Comparison of ENCODE assay signal across 10 cellular contexts in genomic region chr2:203802277-203803045, GRCh38.
A peak's percentile ranks its signal among the peaks of the same experiment; 100 is the strongest.
DNase-seq lines count a peak whose midpoint lies in the region; ATAC-seq and TF ChIP-seq lines count a peak whose summit lies in the region.
"Had no signal": no experiment of that assay in that cellular context is flagged by ENCODE, and none has a peak within 500 bp of the region (broad histone marks: within the 10 kb centered on the region; RNA-seq: fewer than 3 reads in every experiment).

No MANE protein-coding gene starts in this region.

- H3K4me1 Mint-ChIP-seq in activated T-cell treated with anti-CD3 and anti-CD28 coated beads, Interleukin-2, amount 50 U/mL, for 72 hours (ENCODE audit: low read depth) = peaks cover 92% of the 10 kb centered on the region
- H3K4me1 Mint-ChIP-seq: B cell had no signal

- H3K9me3 Mint-ChIP-seq in activated T-cell treated with anti-CD3 and anti-CD28 coated beads, Interleukin-2, amount 50 U/mL, for 72 hours = peaks cover 11 to 16% of the 10 kb centered on the region in 2 donors

- no peak overlapping the region for H3K4me2 ChIP-seq in mammary epithelial cell (ENCODE audit: insufficient read depth, low read depth, low read length)

- CTCF ChIA-PET in mammary epithelial cell (lab: Charles Lee; ENCODE audit: low non-redundant PET) = no interaction called here

- H3K27ac Mint-ChIP-seq in activated T-cell treated with anti-CD3 and anti-CD28 coated beads, Interleukin-2, amount 50 U/mL, for 72 hours = peak overlapping the region; percentile 51
- H3K27ac Mint-ChIP-seq: B cell had no signal

- H3K27me3 Mint-ChIP-seq in activated T-cell treated with anti-CD3 and anti-CD28 coated beads, Interleukin-2, amount 50 U/mL, for 72 hours (ENCODE audit: low read depth) = no peaks in the 10 kb centered on the region

- peak overlapping the region; percentile 2 for H2AFZ ChIP-seq in mammary epithelial cell (ENCODE audit: low read depth, low read length)

- DNase-seq in mammary epithelial cell (peak; percentile 34), breast epithelium (ENCODE audit: low spot score in 2 of 2) (no peak), kidney epithelial cell (ENCODE audit: low read depth) (peak; percentile 25), ureter (ENCODE audit: low spot score) (no peak), NCI-H510A treated with DMSO at 0.1 percent for 48 hours (lab: John Stamatoyannopoulos, UW) (no peak), activated gamma-delta T cell (lab: John Stamatoyannopoulos, UW) (no peak)
- peak; percentile 63 to 77 for DNase-seq in activated T-cell treated with anti-CD3 and anti-CD28 coated beads, Interleukin-2, amount 50 U/mL, for 72 hours
- DNase-seq: NCI-H526 treated with DMSO at 0.1 percent for 48 hours had no signal

- dilution Hi-C loops in mammary epithelial cell (cut with HindIII; ENCODE audit: low sequenced_read_pairs) = loop anchor here (10.0 kb wide), 1 partner anchor 128 kb away; no protein-coding TSS in a partner anchor

- in situ Hi-C loops in mammary epithelial cell (cut with MboI; ENCODE audit: low sequenced_read_pairs in 2 of 2) = loop anchor here (25.0 kb wide), 2 partner anchors 315 to 565 kb away; partner anchors contain the start of gene CYP20A1 (in 1 of the 2)

- ATAC-seq in activated T-cell treated with anti-CD3 and anti-CD28 coated beads, Interleukin-2, amount 50 U/mL, for 72 hours (replicated peaks in 1 of 2) = peak; percentile 89 to 91
- ATAC-seq in HG03354 (IDR thresholded peaks at IDR 0.05; ENCODE audit: poor library complexity, severe bottlenecking, unreplicated experiment) = no peak

- H3K4me1 ChIP-seq in mammary epithelial cell (ENCODE audit: insufficient read depth, low read length) (peaks cover 38% of the 10 kb centered on the region), breast epithelium (no peaks in the 10 kb centered on the region)

- no peak for TF ChIP-seq POLR2A in breast epithelium (IDR thresholded peaks at IDR 0.05)

- WGBS in mammary epithelial cell (ENCODE audit: low coverage, missing lambda C conversion rate) = 95% methylated on average over 7 of the region's 7 CpGs

- intact Hi-C loops in mammary epithelial cell (cut with micrococcal nuclease) (no loop called here), breast epithelium (cut with DNase I; ENCODE audit: low total_unique reads) (no loop called here)

- H3K9ac ChIP-seq in mammary epithelial cell (ENCODE audit: insufficient read depth, low read length) = no peak overlapping the region

- H3K9me3 ChIP-seq in mammary epithelial cell (replicated peaks; ENCODE audit: insufficient read depth, low read length) (no peaks in the 10 kb centered on the region), breast epithelium (peaks cover 0 to 5% of the 10 kb centered on the region in 2 donors)

- no peaks in the 10 kb centered on the region for H3K36me3 ChIP-seq in mammary epithelial cell (ENCODE audit: insufficient read depth, low read length)
- no peaks in the 10 kb centered on the region for H3K36me3 ChIP-seq in breast epithelium
- H3K36me3 ChIP-seq in kidney epithelial cell (ENCODE audit: control insufficient read depth, insufficient read depth, low read length) = no peaks in the 10 kb centered on the region

- no peaks in the 10 kb centered on the region for H4K20me1 ChIP-seq in mammary epithelial cell (ENCODE audit: insufficient read depth, low read length)

- no peaks in the 10 kb centered on the region for H3K79me2 ChIP-seq in mammary epithelial cell (ENCODE audit: insufficient read depth, low read length)

- H3K36me3 Mint-ChIP-seq in activated T-cell treated with anti-CD3 and anti-CD28 coated beads, Interleukin-2, amount 50 U/mL, for 72 hours (ENCODE audit: insufficient read depth in 2 of 2) = peaks cover 19 to 25% of the 10 kb centered on the region in 2 donors

- H3K4me3 ChIP-seq in mammary epithelial cell (replicated peaks in 1 of 3; ENCODE audit: insufficient read depth in 1 of 3, low read depth in 2 of 3, low read length in 3 of 3) = no peak overlapping the region
- no peak overlapping the region for H3K4me3 ChIP-seq in breast epithelium
- no peak overlapping the region for H3K4me3 ChIP-seq in kidney epithelial cell (ENCODE audit: low read depth, low read length)

- BruUV-seq in mammary epithelial cell (replicated peaks; lab: Mats Ljungman, UMichigan) = no TSS peak

- H3K4me3 Mint-ChIP-seq in activated T-cell treated with anti-CD3 and anti-CD28 coated beads, Interleukin-2, amount 50 U/mL, for 72 hours = peak overlapping the region; percentile 49 to 66
- H3K4me3 Mint-ChIP-seq: B cell had no signal

- H3K27me3 ChIP-seq in mammary epithelial cell (ENCODE audit: insufficient read depth, low read length) (no peaks in the 10 kb centered on the region), breast epithelium (no peaks in the 10 kb centered on the region), kidney epithelial cell (ENCODE audit: control insufficient read depth, insufficient read depth, low read length) (no peaks in the 10 kb centered on the region)

- TF ChIP-seq CTCF in mammary epithelial cell (conservative IDR thresholded peaks at IDR 0.05 in 1 of 2, IDR thresholded peaks at IDR 0.05 in 1 of 2; ENCODE audit: extremely low read depth in 1 of 2, insufficient read depth in 1 of 2, low read depth in 1 of 2, low read length in 2 of 2) = no peak
- TF ChIP-seq CTCF in breast epithelium (IDR thresholded peaks at IDR 0.05) = no peak
- no peak for TF ChIP-seq CTCF in kidney epithelial cell (IDR thresholded peaks at IDR 0.05; ENCODE audit: insufficient read depth, low read length, poor library complexity, severe bottlenecking)

- H3K27ac ChIP-seq in mammary epithelial cell (ENCODE audit: insufficient read depth, low read depth, low read length) (no peak overlapping the region), breast epithelium (no peak overlapping the region)

Comparison
In these comparisons a context has a peak if more than half of its experiments do, and no peak if none do; other contexts are left out.
1. DNase-seq: peak in mammary epithelial cell (single experiment), activated T-cell treated with anti-CD3 and anti-CD28 coated beads, Interleukin-2, amount 50 U/mL, for 72 hours (2 of 2) and kidney epithelial cell (single experiment); none in breast epithelium (0 of 2), ureter (single experiment), NCI-H510A treated with DMSO at 0.1 percent for 48 hours (single experiment) and activated gamma-delta T cell (single experiment).